Comparison of ENCODE assay signal across 11 cellular contexts in genomic region chr11:17864478-17864941, GRCh38.
DNase-seq lines count a peak whose midpoint lies in the region; ATAC-seq, FAIRE-seq and TF ChIP-seq lines count a peak whose summit lies in the region.
"Had no signal": no experiment of that assay in that cellular context is flagged by ENCODE, and none has a peak within 500 bp of the region (broad histone marks: within the 10 kb centered on the region; RNA-seq: fewer than 3 reads in every experiment).

No MANE protein-coding gene starts in this region.

- no peak overlapping the region for H2AFZ ChIP-seq in astrocyte (ENCODE audit: low read depth, low read length)
- H2AFZ ChIP-seq: GM23248 had no signal

- H3K36me3 Mint-ChIP-seq in astrocyte (ENCODE audit: low read depth, unreplicated experiment), result peaks cover 11% of the 10 kb centered on the region
- H3K36me3 Mint-ChIP-seq in immature natural killer cell, result peaks cover 30 to 34% (median 32%) of the 10 kb centered on the region in 3 donors

- H3K9me3 Mint-ChIP-seq in astrocyte (ENCODE audit: unreplicated experiment), result peaks cover 7% of the 10 kb centered on the region
- H3K9me3 Mint-ChIP-seq in immature natural killer cell, result peaks cover 0 to 2% (median 0%) of the 10 kb centered on the region in 6 donors

- H2BK5ac ChIP-seq in mesendoderm (ENCODE audit: low read length), result no peak overlapping the region

- H3K4me2 ChIP-seq in astrocyte (ENCODE audit: low read length) (no peak overlapping the region), mesendoderm (ENCODE audit: low read length) (no peak overlapping the region)

- H3K79me2 ChIP-seq in astrocyte (ENCODE audit: insufficient read depth, low read length), result no peaks in the 10 kb centered on the region
- H3K79me2 ChIP-seq in mesendoderm (ENCODE audit: control insufficient read depth, insufficient read depth, low read length), result no peaks in the 10 kb centered on the region

- FAIRE-seq in astrocyte (lab: Jason Lieb, UNC), result no peak

- H3K36me3 ChIP-seq in astrocyte (ENCODE audit: insufficient read depth, low read length) (no peaks in the 10 kb centered on the region), mesendoderm (ENCODE audit: control insufficient read depth, insufficient read depth, low read length) (no peaks in the 10 kb centered on the region)

- H3K18ac ChIP-seq in mesendoderm (ENCODE audit: low read length), result no peak overlapping the region

- no peaks in the 10 kb centered on the region for H3K9me3 ChIP-seq in astrocyte (ENCODE audit: insufficient read depth, low read depth, low read length)

- H2BK120ac ChIP-seq in mesendoderm (ENCODE audit: low read depth, low read length), result no peak overlapping the region

- no peak for ATAC-seq in activated CD4-positive, CD25-positive, alpha-beta regulatory T cell treated with anti-CD3 and anti-CD28 coated beads, Interleukin-2, amount 50 U/mL, for 24 hours
- no peak for ATAC-seq in GM19324 (IDR thresholded peaks at IDR 0.05; ENCODE audit: low FRiP score, unreplicated experiment)
- no peak for ATAC-seq in GM19467 (IDR thresholded peaks at IDR 0.05; ENCODE audit: unreplicated experiment)

- H2BK15ac ChIP-seq in mesendoderm (replicated peaks; ENCODE audit: low read depth), result no peak overlapping the region

- no peak overlapping the region for H3K56ac ChIP-seq in mesendoderm (ENCODE audit: low read length)

- H3K27ac ChIP-seq in astrocyte (ENCODE audit: low read depth, low read length), result no peak overlapping the region
- no peak overlapping the region for H3K27ac ChIP-seq in mesendoderm (ENCODE audit: low read depth, low read length)
- H3K27ac ChIP-seq: GM23248 had no signal

- H3K4me1 Mint-ChIP-seq in astrocyte (ENCODE audit: low read depth, unreplicated experiment) (no peaks in the 10 kb centered on the region), immature natural killer cell (no peaks in the 10 kb centered on the region)

- H3K79me1 ChIP-seq in mesendoderm (ENCODE audit: low read length), result no peaks in the 10 kb centered on the region

- no peak overlapping the region for H4K5ac ChIP-seq in mesendoderm (ENCODE audit: low read length)

- no peak overlapping the region for H2AK5ac ChIP-seq in mesendoderm (ENCODE audit: low read length)

- H4K20me1 ChIP-seq in astrocyte (ENCODE audit: insufficient read depth, low read length), result no peaks in the 10 kb centered on the region

- CTCF ChIA-PET in HEK293T (lab: Yijun Ruan, JAX), result interaction anchor here (0.6 to 3.0 kb wide), 7 partner anchors 10 to 97 kb away, joined by 3 to 12 read pairs (median 6); no protein-coding TSS in a partner anchor

- no peaks in the 10 kb centered on the region for H3K4me1 ChIP-seq in astrocyte (ENCODE audit: insufficient read depth, low read length)
- H3K4me1 ChIP-seq in mesendoderm (ENCODE audit: control insufficient read depth, low read depth, low read length), result no peaks in the 10 kb centered on the region

- no peak overlapping the region for H3K9ac ChIP-seq in astrocyte (ENCODE audit: low read length)
- no peak overlapping the region for H3K9ac ChIP-seq in mesendoderm (ENCODE audit: low read length)
- H3K9ac ChIP-seq: GM23248 had no signal

- H3K23ac ChIP-seq in mesendoderm (ENCODE audit: low read length), result no peak overlapping the region

- H3K27me3 Mint-ChIP-seq in astrocyte (ENCODE audit: low read depth, unreplicated experiment), result no peaks in the 10 kb centered on the region
- no peaks in the 10 kb centered on the region for H3K27me3 Mint-ChIP-seq in immature natural killer cell (ENCODE audit: low read depth in 3 of 3)

- H3K4me3 ChIP-seq in astrocyte (ENCODE audit: insufficient read depth, low read depth, low read length), result no peak overlapping the region
- no peak overlapping the region for H3K4me3 ChIP-seq in mesendoderm (ENCODE audit: low read length)
- H3K4me3 ChIP-seq: GM23248 had no signal

- DNase-seq in ELR (ENCODE audit: low read depth) (peak; percentile 20), HEK293T (ENCODE audit: extremely low spot score) (peak; percentile 39), astrocyte (ENCODE audit: low read depth) (no peak), mesendoderm (peak; percentile 54), immature natural killer cell (no peak)
- DNase-seq: activated T-cell treated with anti-CD3 and anti-CD28 coated beads for 4 hours, GM23248, NCI-H1694 had no signal

- POLR2A ChIA-PET in HEK293T (lab: Yijun Ruan, JAX), result no interaction called here

- no peak overlapping the region for H3K4ac ChIP-seq in mesendoderm (ENCODE audit: low read depth, low read length)

- no peak overlapping the region for H3K27ac Mint-ChIP-seq in astrocyte (ENCODE audit: unreplicated experiment)
- no peak overlapping the region for H3K27ac Mint-ChIP-seq in immature natural killer cell

- WGBS in mesendoderm (ENCODE audit: extremely low coverage, insufficient coverage, low lambda C conversion rate), result no CpG with 5 or more reads among the region's 3 CpGs

- no peak overlapping the region for H4K8ac ChIP-seq in mesendoderm (ENCODE audit: low read depth, low read length)

- H3K4me3 Mint-ChIP-seq in astrocyte (ENCODE audit: unreplicated experiment) (no peak overlapping the region), immature natural killer cell (no peak overlapping the region)

- TF ChIP-seq CTCF in astrocyte (IDR thresholded peaks at IDR 0.05; ENCODE audit: insufficient read depth, low read depth, low read length), result peak; percentile 47

- H3K27me3 ChIP-seq in astrocyte (ENCODE audit: insufficient read depth, low read length) (no peaks in the 10 kb centered on the region), mesendoderm (ENCODE audit: insufficient read depth, low read length, poor library complexity) (no peaks in the 10 kb centered on the region)

TF ChIP-seq in HEK293T, 16 proteins besides CTCF, POLR2A, EP300 and RAD21:
- TF ChIP-seq ELF4 (IDR thresholded peaks at IDR 0.05), result no peak
- TF ChIP-seq HDGF (IDR thresholded peaks at IDR 0.05; ENCODE audit: borderline replicate concordance), result no peak
- no peak for TF ChIP-seq ZNF384 (IDR thresholded peaks at IDR 0.05)
- no peak for TF ChIP-seq CTBP1 (IDR thresholded peaks at IDR 0.05; ENCODE audit: borderline replicate concordance)
- no peak for TF ChIP-seq BHLHE40 (IDR thresholded peaks at IDR 0.05; ENCODE audit: borderline replicate concordance)
- no peak for TF ChIP-seq SP1 (IDR thresholded peaks at IDR 0.05)
- no peak for TF ChIP-seq PKNOX1 (IDR thresholded peaks at IDR 0.05)
- TF ChIP-seq ARNT (IDR thresholded peaks at IDR 0.05), result no peak
- no peak for TF ChIP-seq LEF1 (IDR thresholded peaks at IDR 0.05; ENCODE audit: borderline replicate concordance)
- TF ChIP-seq L3MBTL2 (conservative IDR thresholded peaks at IDR 0.05), result no peak
- TF ChIP-seq TARDBP (IDR thresholded peaks at IDR 0.05), result no peak
- no peak for TF ChIP-seq FOXK2 (IDR thresholded peaks at IDR 0.05)
- no peak for TF ChIP-seq NFRKB (IDR thresholded peaks at IDR 0.05)
- no peak for TF ChIP-seq SUZ12 (IDR thresholded peaks at IDR 0.05)
- no peak for TF ChIP-seq FOXM1 (IDR thresholded peaks at IDR 0.05; ENCODE audit: borderline replicate concordance)
- no peak for TF ChIP-seq FOXA1 (IDR thresholded peaks at IDR 0.05)

Comparison
In these comparisons a context has a peak if more than half of its experiments do, and no peak if none do; other contexts are left out.
1. DNase-seq: peak in ELR (single experiment), HEK293T (single experiment) and mesendoderm (single experiment); none in astrocyte (single experiment) and immature natural killer cell (0 of 3).